In the genomic region with DNA sequence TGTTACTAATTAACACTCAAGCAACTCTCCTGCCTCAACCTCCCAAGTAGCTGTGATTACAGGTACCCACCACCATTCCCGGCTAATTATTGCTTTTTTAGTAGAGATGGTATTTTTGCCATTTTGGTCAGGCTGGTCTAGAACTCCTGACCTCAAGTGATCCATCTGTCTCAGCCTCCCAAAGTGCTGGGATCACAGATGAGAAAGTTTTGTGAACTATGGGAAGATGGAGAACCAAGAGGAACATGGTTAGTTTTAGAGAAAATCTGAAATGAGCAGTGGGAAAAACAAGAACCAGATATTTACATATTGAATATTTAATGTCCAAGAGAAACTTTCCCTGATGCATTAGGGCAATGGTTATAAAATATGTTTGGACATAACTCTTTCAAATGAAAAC, we compare ENCODE assay signal across 8 cellular contexts.
"Had no signal": no experiment of that assay in that cellular context is flagged by ENCODE, and none has a peak within 500 bp of the region (broad histone marks: within the 10 kb centered on the region; RNA-seq: fewer than 3 reads in every experiment).

No MANE protein-coding gene starts in this region.

- H3K4me2 ChIP-seq: KMS-11 had no signal

- H3K27ac Mint-ChIP-seq: IgD-negative memory B cell had no signal

- H3K4me1 Mint-ChIP-seq: IgD-negative memory B cell had no signal

- H3K36me3 Mint-ChIP-seq: IgD-negative memory B cell had no signal

- H3K9ac ChIP-seq: KMS-11 had no signal

- H3K27me3 Mint-ChIP-seq: IgD-negative memory B cell had no signal

- ATAC-seq: HepG2 had no signal

- H3K27ac ChIP-seq: HL-60, KMS-11 had no signal

- H3K4me3 Mint-ChIP-seq: IgD-negative memory B cell had no signal

- DNase-seq: IMR-90, KBM-7, KG1 had no signal

- FAIRE-seq: HepG2, HTR-8/SVneo had no signal
